8 cellular contexts compared by ENCODE assay signal in genomic region chr3:171459942-171460225, GRCh38. TPM values are rescaled to one million over a fixed set of nuclear protein-coding genes. Genes with fewer than 3 reads are reported as not detected.
DNase-seq lines count a peak whose midpoint lies in the region; ATAC-seq and TF ChIP-seq lines count a peak whose summit lies in the region.

No MANE protein-coding gene starts in this region.

- H3K9ac ChIP-seq in SU-DHL-6 (ENCODE audit: low read length), result no peak overlapping the region

- H3K4me2 ChIP-seq in SU-DHL-6 (ENCODE audit: low read depth, low read length, poor library complexity, severe bottlenecking), result peak overlapping the region; percentile 59

- ATAC-seq in HG03521 (IDR thresholded peaks at IDR 0.05; ENCODE audit: unreplicated experiment), result no peak

- DNase-seq in activated CD4-positive, alpha-beta T cell treated with anti-CD3 and anti-CD28 coated beads, Interleukin-2, amount 10 ng/mL, durations not matched to agents 7 days and 5 days, result no peak
- DNase-seq in activated CD4-positive, alpha-beta T cell treated with anti-CD3 and anti-CD28 coated beads for 4 hours, result no peak
- DNase-seq in fibroblast of the aortic adventitia (ENCODE audit: low read depth), result no peak
- no peak for DNase-seq in progenitor cell of endocrine pancreas (ENCODE audit: low spot score, unreplicated experiment)
- no peak for DNase-seq in cerebellar nuclear complex (lab: John Stamatoyannopoulos, UW)
- no peak for DNase-seq in GF-D8 (lab: John Stamatoyannopoulos, UW)

- CTCF ChIA-PET in activated CD4-positive, alpha-beta T cell treated with anti-CD3 and anti-CD28 coated beads, Interleukin-2, amount 10 ng/mL, durations not matched to agents 7 days and 5 days (lab: Charles Lee), result interaction anchor here (1.2 to 2.2 kb wide), 3 partner anchors 23 to 56 kb away, joined by 3 to 6 read pairs (median 3); no protein-coding TSS in a partner anchor

- POLR2A ChIA-PET in activated CD4-positive, alpha-beta T cell treated with anti-CD3 and anti-CD28 coated beads, Interleukin-2, amount 10 ng/mL, durations not matched to agents 7 days and 5 days (lab: Charles Lee), result no interaction called here

- H3F3A ChIP-seq in SU-DHL-6 (ENCODE audit: insufficient read depth), result no peaks in the 10 kb centered on the region

- peak overlapping the region; percentile 94 for H3K27ac Mint-ChIP-seq in activated CD4-positive, alpha-beta T cell treated with anti-CD3 and anti-CD28 coated beads, Interleukin-2, amount 10 ng/mL, durations not matched to agents 7 days and 5 days
- H3K27ac Mint-ChIP-seq in progenitor cell of endocrine pancreas, result peak overlapping the region; percentile 19

- no peak for TF ChIP-seq CTCF in SU-DHL-6 (IDR thresholded peaks at IDR 0.05; ENCODE audit: insufficient read depth, low read length, poor library complexity, severe bottlenecking)
- no peak for TF ChIP-seq CTCF in fibroblast of the aortic adventitia (IDR thresholded peaks at IDR 0.05; ENCODE audit: insufficient read depth, low read length)
- no peak for TF ChIP-seq CTCF in progenitor cell of endocrine pancreas (IDR thresholded peaks at IDR 0.05; ENCODE audit: unreplicated experiment)

- no peak overlapping the region for H2AFZ ChIP-seq in SU-DHL-6 (ENCODE audit: low read depth, low read length, severe bottlenecking)

- H3K9me3 ChIP-seq in SU-DHL-6 (ENCODE audit: insufficient read depth, low read length), result no peaks in the 10 kb centered on the region

- peaks cover 6% of the 10 kb centered on the region for H3K36me3 Mint-ChIP-seq in activated CD4-positive, alpha-beta T cell treated with anti-CD3 and anti-CD28 coated beads, Interleukin-2, amount 10 ng/mL, durations not matched to agents 7 days and 5 days (ENCODE audit: low read depth)
- no peaks in the 10 kb centered on the region for H3K36me3 Mint-ChIP-seq in progenitor cell of endocrine pancreas (ENCODE audit: insufficient read depth)

- peaks cover 46% of the 10 kb centered on the region for H3K4me1 Mint-ChIP-seq in activated CD4-positive, alpha-beta T cell treated with anti-CD3 and anti-CD28 coated beads, Interleukin-2, amount 10 ng/mL, durations not matched to agents 7 days and 5 days
- H3K4me1 Mint-ChIP-seq in progenitor cell of endocrine pancreas (ENCODE audit: low read depth), result peaks cover 28% of the 10 kb centered on the region

- no peaks in the 10 kb centered on the region for H3K79me2 ChIP-seq in SU-DHL-6 (ENCODE audit: insufficient read depth, low read length)

- H3K9me2 ChIP-seq in SU-DHL-6 (replicated peaks; ENCODE audit: insufficient read depth, low read length), result no peaks in the 10 kb centered on the region

- H3K27me3 ChIP-seq in SU-DHL-6 (ENCODE audit: low read length), result no peaks in the 10 kb centered on the region

- no peaks in the 10 kb centered on the region for H3K27me3 Mint-ChIP-seq in activated CD4-positive, alpha-beta T cell treated with anti-CD3 and anti-CD28 coated beads, Interleukin-2, amount 10 ng/mL, durations not matched to agents 7 days and 5 days
- H3K27me3 Mint-ChIP-seq in progenitor cell of endocrine pancreas, result peaks cover 42% of the 10 kb centered on the region

- H3K4me3 ChIP-seq in SU-DHL-6 (ENCODE audit: insufficient read depth, low read length, poor library complexity, severe bottlenecking) (peak overlapping the region; percentile 46), fibroblast of the aortic adventitia (ENCODE audit: low read depth, low read length) (peak overlapping the region; percentile 87)

- H3K4me3 Mint-ChIP-seq in activated CD4-positive, alpha-beta T cell treated with anti-CD3 and anti-CD28 coated beads, Interleukin-2, amount 10 ng/mL, durations not matched to agents 7 days and 5 days, result peak overlapping the region; percentile 95
- peak overlapping the region; percentile 86 for H3K4me3 Mint-ChIP-seq in progenitor cell of endocrine pancreas (ENCODE audit: low read depth)

- H4K20me1 ChIP-seq in SU-DHL-6 (ENCODE audit: low read depth, low read length), result no peaks in the 10 kb centered on the region

- peaks cover 6% of the 10 kb centered on the region for H3K9me3 Mint-ChIP-seq in activated CD4-positive, alpha-beta T cell treated with anti-CD3 and anti-CD28 coated beads, Interleukin-2, amount 10 ng/mL, durations not matched to agents 7 days and 5 days
- no peaks in the 10 kb centered on the region for H3K9me3 Mint-ChIP-seq in progenitor cell of endocrine pancreas (ENCODE audit: low read depth)

- H3K36me3 ChIP-seq in SU-DHL-6 (ENCODE audit: low read length), result no peaks in the 10 kb centered on the region

- H3K27ac ChIP-seq in SU-DHL-6 (ENCODE audit: low read depth, low read length), result no peak overlapping the region

RNA-seq across cellular contexts. Expression of gene TNIK, which starts 0.3 kb away (rescaled TPM):
- total RNA-seq in activated CD4-positive, alpha-beta T cell treated with anti-CD3 and anti-CD28 coated beads, Interleukin-2, amount 10 ng/mL, durations not matched to agents 7 days and 5 days, result 10 to 100 TPM; 55.2 to 56.9 TPM
- total RNA-seq in fibroblast of the aortic adventitia (ENCODE audit: low replicate concordance) (21.5 and 24.2 TPM in 2 replicates), progenitor cell of endocrine pancreas (15.7 and 17.7 TPM in 2 replicates)
